ENCODE assay signal across 24 cellular contexts in genomic region chr11:116190206-116190605, GRCh38.
"Had no signal": no experiment of that assay in that cellular context is flagged by ENCODE, and none has a peak within 500 bp of the region (broad histone marks: within the 10 kb centered on the region; RNA-seq: fewer than 3 reads in every experiment).

No MANE protein-coding gene starts in this region.

- H3K36me3 Mint-ChIP-seq: activated naive CD8-positive, alpha-beta T cell; stimulated activated effector memory CD8-positive, alpha-beta T cell treated with anti-CD3 and anti-CD28 coated beads, Interleukin-12 subunit alpha, Interleukin-12 subunit beta, amount 100 ng/mL, for 72 hours had no signal

- H3K9me3 ChIP-seq: body of pancreas, upper lobe of left lung had no signal

- H3K36me3 ChIP-seq: cardiac muscle cell, upper lobe of left lung, WERI-Rb-1 had no signal

- H3K27ac Mint-ChIP-seq: activated naive CD8-positive, alpha-beta T cell; stimulated activated effector memory CD8-positive, alpha-beta T cell treated with anti-CD3 and anti-CD28 coated beads, Interleukin-12 subunit alpha, Interleukin-12 subunit beta, amount 100 ng/mL, for 72 hours; stimulated activated naive CD8-positive, alpha-beta T cell treated with anti-CD3 and anti-CD28 coated beads, Interleukin-15, amount 100 ng/mL, for 72 hours; T-helper 17 cell had no signal

- H3K4me3 Mint-ChIP-seq: activated naive CD8-positive, alpha-beta T cell; stimulated activated effector memory CD8-positive, alpha-beta T cell treated with anti-CD3 and anti-CD28 coated beads, Interleukin-12 subunit alpha, Interleukin-12 subunit beta, amount 100 ng/mL, for 72 hours; stimulated activated naive CD8-positive, alpha-beta T cell treated with anti-CD3 and anti-CD28 coated beads, Interleukin-15, amount 100 ng/mL, for 72 hours; T-helper 17 cell had no signal

- H3K4me1 Mint-ChIP-seq: stimulated activated effector memory CD8-positive, alpha-beta T cell treated with anti-CD3 and anti-CD28 coated beads, Interleukin-12 subunit alpha, Interleukin-12 subunit beta, amount 100 ng/mL, for 72 hours had no signal

- H3K27me3 ChIP-seq: body of pancreas, upper lobe of left lung had no signal

- H3K27ac ChIP-seq: body of pancreas, cardiac muscle cell, coronary artery, skin epidermis, upper lobe of left lung, WERI-Rb-1 had no signal

- H3K4me3 ChIP-seq: body of pancreas, cardiac muscle cell, coronary artery, dorsolateral prefrontal cortex, skin epidermis, upper lobe of left lung had no signal

- H3K9me3 Mint-ChIP-seq: stimulated activated effector memory CD8-positive, alpha-beta T cell treated with anti-CD3 and anti-CD28 coated beads, Interleukin-12 subunit alpha, Interleukin-12 subunit beta, amount 100 ng/mL, for 72 hours; stimulated activated naive CD8-positive, alpha-beta T cell treated with anti-CD3 and anti-CD28 coated beads, Interleukin-15, amount 100 ng/mL, for 72 hours had no signal

- ATAC-seq: activated CD4-positive, CD25-positive, alpha-beta regulatory T cell treated with anti-CD3 and anti-CD28 coated beads, Interleukin-2, amount 50 U/mL, for 24 hours; body of pancreas; left ventricle myocardium superior; sciatic nerve; stimulated activated effector memory CD8-positive, alpha-beta T cell treated with anti-CD3 and anti-CD28 coated beads, Interleukin-12 subunit alpha, Interleukin-12 subunit beta, amount 100 ng/mL, for 72 hours; stimulated activated naive CD8-positive, alpha-beta T cell treated with anti-CD3 and anti-CD28 coated beads, Interleukin-15, amount 100 ng/mL, for 72 hours; T-helper 17 cell had no signal

- DNase-seq: activated CD4-positive, alpha-beta T cell treated with anti-CD3 and anti-CD28 coated beads for 48 hours; activated CD4-positive, alpha-beta T cell treated with anti-CD3 and anti-CD28 coated beads, Interleukin-2, amount 50 U/mL, for 48 hours; activated CD8-positive, alpha-beta memory T cell treated with anti-CD3 and anti-CD28 coated beads for 24 hours; activated effector memory CD4-positive, alpha-beta T cell treated with Interleukin-2 at 50 U/mL for 16 hours; activated naive CD4-positive, alpha-beta T cell treated with Interleukin-2 at 50 U/mL for 16 hours; anterior cingulate cortex; body of pancreas; dorsolateral prefrontal cortex; effector memory CD4-positive, alpha-beta T cell; left ventricle myocardium superior; posterior cingulate gyrus; stimulated activated CD4-positive, alpha-beta T cell treated with anti-CD3 and anti-CD28 coated beads, Interleukin-4, amount 100 ng/mL, for 24 hours; stimulated activated naive CD8-positive, alpha-beta T cell treated with anti-CD3 and anti-CD28 coated beads, Interleukin-15, amount 100 ng/mL, for 72 hours; T-helper 17 cell; T1000; upper lobe of left lung; WERI-Rb-1 had no signal
